In genomic region chr9:96935401-96935800, GRCh38 we compare ENCODE assay signal across 13 cellular contexts. TPM values are rescaled to one million over a fixed set of nuclear protein-coding genes. Genes with fewer than 3 reads are reported as not detected.
DNase-seq lines count a peak whose midpoint lies in the region; TF ChIP-seq lines count a peak whose summit lies in the region.
"Not testable (repeated sequence)": the region's sequence is repeated elsewhere in the genome, so short reads cannot be mapped to it uniquely, and the experiment has no call there.
"Had no signal": no experiment of that assay in that cellular context is flagged by ENCODE, and none has a peak within 500 bp of the region (broad histone marks: within the 10 kb centered on the region; RNA-seq: fewer than 3 reads in every experiment).

No MANE protein-coding gene starts in this region.

- H3K27me3 ChIP-seq in Caco-2 (replicated peaks; ENCODE audit: control insufficient read depth, insufficient read depth, low read length); H7 (ENCODE audit: control insufficient read depth, insufficient read depth, low read length); SK-N-SH (ENCODE audit: insufficient read depth); esophagus muscularis mucosa: not testable (repeated sequence)

- H3K4me3 Mint-ChIP-seq in Caco-2 (ENCODE audit: unreplicated experiment); chondrocyte (ENCODE audit: unreplicated experiment); neural crest cell: not testable (repeated sequence)

- not testable (repeated sequence) for H3K4me3 ChIP-seq in Caco-2 (ENCODE audit: low read depth, low read length); H7 (ENCODE audit: insufficient read depth, low read depth, low read length); SK-N-SH (ENCODE audit: low read depth in 2 of 2, low read length in 1 of 2); esophagus muscularis mucosa

- H3K4me1 ChIP-seq in Caco-2; SK-N-SH (ENCODE audit: control insufficient read depth in 1 of 2, insufficient read depth in 2 of 2, low read depth in 1 of 2, low read length in 1 of 2); esophagus muscularis mucosa: not testable (repeated sequence)

- TF ChIP-seq EP300 in SK-N-SH (IDR thresholded peaks at IDR 0.05; ENCODE audit: borderline replicate concordance in 1 of 2, low read depth in 1 of 2, low read length in 1 of 2); esophagus muscularis mucosa (IDR thresholded peaks at IDR 0.05): not testable (repeated sequence)

- in situ Hi-C loops in GM13976 (cut with MboI; ENCODE audit: low sequenced_read_pairs, unreplicated experiment), result not testable (repeated sequence)

- not testable (repeated sequence) for H3K27me3 Mint-ChIP-seq in Caco-2 (ENCODE audit: insufficient read depth, unreplicated experiment); chondrocyte (ENCODE audit: low read depth); neural crest cell (ENCODE audit: low read depth)

- not testable (repeated sequence) for H3K79me2 ChIP-seq in SK-N-SH (ENCODE audit: insufficient read depth)

- not testable (repeated sequence) for TF ChIP-seq CTCF in Caco-2 (IDR thresholded peaks at IDR 0.05; ENCODE audit: insufficient read depth in 1 of 2, low read depth in 1 of 2, low read length in 1 of 2, severe bottlenecking in 1 of 2, unreplicated experiment in 1 of 2); GM13976 (IDR thresholded peaks at IDR 0.05; ENCODE audit: borderline replicate concordance, control extremely low read depth, extremely low read depth, insufficient read depth, missing control alignments); SK-N-SH (IDR thresholded peaks at IDR 0.05); chondrocyte (IDR thresholded peaks at IDR 0.05); esophagus muscularis mucosa (IDR thresholded peaks at IDR 0.05); neural crest cell (conservative IDR thresholded peaks at IDR 0.05)

- not testable (repeated sequence) for H4K20me1 ChIP-seq in SK-N-SH (ENCODE audit: insufficient read depth)

- CTCF ChIA-PET in Caco-2 (lab: Charles Lee); SK-N-SH (lab: Yijun Ruan, JAX): not testable (repeated sequence)

- H3K36me3 Mint-ChIP-seq in Caco-2 (ENCODE audit: insufficient read depth, unreplicated experiment), result peaks cover 22% of the 10 kb centered on the region
- not testable (repeated sequence) for H3K36me3 Mint-ChIP-seq in chondrocyte (ENCODE audit: low read depth); neural crest cell (ENCODE audit: low read depth)

- not testable (repeated sequence) for BruUV-seq in Caco-2 (replicated peaks; lab: Mats Ljungman, UMichigan)

- H3K27ac ChIP-seq in SK-N-SH (ENCODE audit: low read depth in 2 of 2, low read length in 1 of 2); esophagus muscularis mucosa (replicated peaks in 1 of 4): not testable (repeated sequence)

- not testable (repeated sequence) for H3K9me3 Mint-ChIP-seq in Caco-2 (ENCODE audit: unreplicated experiment); chondrocyte (ENCODE audit: low read depth); neural crest cell

- H3F3A ChIP-seq in SK-N-SH (replicated peaks; ENCODE audit: insufficient read depth), result not testable (repeated sequence)

- WGBS in SK-N-SH (ENCODE audit: low lambda C conversion rate), result 98% methylated on average over 10 of the region's 15 CpGs
- WGBS in esophagus muscularis mucosa, result 94% methylated on average over 11 of the region's 15 CpGs

- TF ChIP-seq POLR2A in esophagus muscularis mucosa (IDR thresholded peaks at IDR 0.05; ENCODE audit: low read depth), result not testable (repeated sequence)

- not testable (repeated sequence) for H3K9ac ChIP-seq in SK-N-SH

- not testable (repeated sequence) for H3K9me3 ChIP-seq in Caco-2, SK-N-SH, esophagus muscularis mucosa

- H3K4me2 ChIP-seq in SK-N-SH, result not testable (repeated sequence)

- POLR2A ChIA-PET in Caco-2 (lab: Charles Lee); SK-N-SH (lab: Yijun Ruan, JAX): not testable (repeated sequence)

- H3K36me3 ChIP-seq in Caco-2 (ENCODE audit: control insufficient read depth, insufficient read depth, low read length); H7 (replicated peaks; ENCODE audit: control insufficient read depth, insufficient read depth, low read length); SK-N-SH (replicated peaks in 1 of 2; ENCODE audit: control insufficient read depth in 1 of 2, insufficient read depth in 2 of 2, low read length in 1 of 2); esophagus muscularis mucosa: not testable (repeated sequence)

- TF ChIP-seq RAD21 in SK-N-SH (IDR thresholded peaks at IDR 0.05; ENCODE audit: low read length), result not testable (repeated sequence)

- not testable (repeated sequence) for H3K4me1 Mint-ChIP-seq in Caco-2 (ENCODE audit: low read depth, unreplicated experiment); chondrocyte (ENCODE audit: low read depth); neural crest cell

- H2AFZ ChIP-seq in SK-N-SH (ENCODE audit: low read depth), result not testable (repeated sequence)

- H3K27ac Mint-ChIP-seq in Caco-2 (ENCODE audit: unreplicated experiment) (peak overlapping the region; percentile 9), neural crest cell (ENCODE audit: unreplicated experiment) (peak overlapping the region; percentile 57)
- H3K27ac Mint-ChIP-seq in chondrocyte (ENCODE audit: unreplicated experiment), result not testable (repeated sequence)

- not testable (repeated sequence) for DNase-seq in Caco-2; neural crest cell (ENCODE audit: low read depth, low spot score)
- DNase-seq in GM13976 (ENCODE audit: low spot score), result peak; percentile 8
- peak; percentile 22 for DNase-seq in H7
- DNase-seq in SK-N-SH, result peak; percentile 9
- peak; percentile 92 for DNase-seq in chondrocyte (ENCODE audit: low spot score)
- peak; percentile 64 for DNase-seq in esophagus muscularis mucosa (ENCODE audit: extremely low spot score)
- peak; percentile 66 for DNase-seq in posterior vena cava (ENCODE audit: low spot score)

- intact Hi-C loops in Caco-2 (cut with micrococcal nuclease; ENCODE audit: unreplicated experiment); esophagus muscularis mucosa (cut with DNase I); posterior vena cava (cut with DNase I): not testable (repeated sequence)

- not testable (repeated sequence) for H3K9me2 ChIP-seq in SK-N-SH

RNA-seq across cellular contexts. Expression of gene NUTM2G, which starts 6.8 kb away (rescaled TPM):
- total RNA-seq in Caco-2 (2022), result not detected in 2 replicates
- 0.07 TPM in 2 replicates for total RNA-seq in H7 (2014; rRNA removed; shearing (Covaris generic))
- not detected in 2 replicates for polyA plus RNA-seq in SK-N-SH (2012; rRNA removed)
- not detected in 2 replicates for polyA plus RNA-seq in SK-N-SH (2012; cell fraction: cytosol; rRNA removed)
- not detected in 2 replicates for polyA plus RNA-seq in SK-N-SH (2012; cell fraction: nucleus; rRNA removed)
- 0.10 to 0.15 TPM in 2 of 3 replicates, not detected in the other for total RNA-seq in chondrocyte
- total RNA-seq in esophagus muscularis mucosa, result not detected
- total RNA-seq in neural crest cell, result not detected in 2 replicates
- not detected for total RNA-seq in posterior vena cava
- total RNA-seq: CD4-positive, alpha-beta memory T cell; GM12878; H4 had no signal
- polyA plus RNA-seq: A549, BJ had no signal
